In genomic region chr6:5905431-5906339, GRCh38 we compare ENCODE assay signal across 9 cellular contexts.
DNase-seq lines count a peak whose midpoint lies in the region; ATAC-seq and TF ChIP-seq lines count a peak whose summit lies in the region.
"Had no signal": no experiment of that assay in that cellular context is flagged by ENCODE, and none has a peak within 500 bp of the region (broad histone marks: within the 10 kb centered on the region; RNA-seq: fewer than 3 reads in every experiment).

No MANE protein-coding gene starts in this region.

- TF ChIP-seq EP300 in gastroesophageal sphincter (IDR thresholded peaks at IDR 0.05), result no peak

- no peaks in the 10 kb centered on the region for H3K36me3 ChIP-seq in gastroesophageal sphincter

- peak overlapping the region in 3 of 4 donors; percentile 50 to 59 (median 51) for H3K27ac ChIP-seq in gastroesophageal sphincter
- H3K27ac ChIP-seq: SK-N-MC had no signal

- ATAC-seq in gastroesophageal sphincter (peak; percentile 96), HG02642 (IDR thresholded peaks at IDR 0.05; ENCODE audit: poor library complexity, unreplicated experiment) (no peak)

- 23 to 36% methylated on average over 2 to 10 of the region's 18 CpGs for WGBS in gastroesophageal sphincter (ENCODE audit: low coverage in 1 of 2), 2 donors

- H3K4me3 ChIP-seq in gastroesophageal sphincter, result no peak overlapping the region
- H3K4me3 ChIP-seq: SK-N-MC had no signal

- H3K27me3 ChIP-seq in gastroesophageal sphincter, result no peaks in the 10 kb centered on the region

- no peak for TF ChIP-seq POLR2A in gastroesophageal sphincter (IDR thresholded peaks at IDR 0.05)

- DNase-seq in Daoy (ENCODE audit: low read depth), result peak; percentile 89
- peak; percentile 54 for DNase-seq in SW480 (ENCODE audit: low spot score)
- peak; percentile 13 for DNase-seq in retina
- no peak for DNase-seq in ecto neural progenitor cell (ENCODE audit: low spot score)
- DNase-seq in NCI-H2081 treated with DMSO at 0.1 percent for 48 hours (lab: John Stamatoyannopoulos, UW), result no peak
- no peak for DNase-seq in T-helper 1 cell

- H3K9me3 ChIP-seq in gastroesophageal sphincter, result no peaks in the 10 kb centered on the region

- peaks cover 3 to 19% (median 10%) of the 10 kb centered on the region in 3 donors for H3K4me1 ChIP-seq in gastroesophageal sphincter

- no peak for TF ChIP-seq CTCF in gastroesophageal sphincter (IDR thresholded peaks at IDR 0.05)

Comparison
In these comparisons a context has a peak if more than half of its experiments do, and no peak if none do; other contexts are left out.
1. DNase-seq: peak in Daoy (single experiment), SW480 (single experiment) and retina (single experiment); none in ecto neural progenitor cell (single experiment), NCI-H2081 treated with DMSO at 0.1 percent for 48 hours (single experiment) and T-helper 1 cell (0 of 5).